1 cellular context compared by ENCODE assay signal in genomic region chr1:15046487-15047165, GRCh38.
TF ChIP-seq lines count a peak whose summit lies in the region.

No MANE protein-coding gene starts in this region.

TF ChIP-seq in HepG2, 621 proteins besides CTCF, POLR2A, EP300 and RAD21 (continued from another document):
- TF ChIP-seq PCBP2 (optimal IDR thresholded peaks at IDR 0.05; ENCODE audit: low read depth, low read length, poor library complexity, severe bottlenecking) (no peak), E2F1 (CRISPR knock-in tag; IDR thresholded peaks at IDR 0.05) (no peak), SP2 (CRISPR knock-in tag; IDR thresholded peaks at IDR 0.05) (no peak), ZFY (CRISPR knock-in tag; IDR thresholded peaks at IDR 0.05) (peak; percentile 65), ZNF776 (CRISPR knock-in tag; IDR thresholded peaks at IDR 0.05) (no peak), NCOA5 (CRISPR knock-in tag; IDR thresholded peaks at IDR 0.05) (no peak), ZNF775 (CRISPR knock-in tag; IDR thresholded peaks at IDR 0.05; ENCODE audit: borderline replicate concordance) (no peak), PAX8 (CRISPR knock-in tag; IDR thresholded peaks at IDR 0.05; ENCODE audit: borderline replicate concordance) (no peak), ETS1 (CRISPR knock-in tag; IDR thresholded peaks at IDR 0.05) (no peak), ZNF12 (CRISPR knock-in tag; IDR thresholded peaks at IDR 0.05) (no peak), FOSL1 (CRISPR knock-in tag; IDR thresholded peaks at IDR 0.05; ENCODE audit: borderline replicate concordance) (no peak), NFKB2 (CRISPR knock-in tag; IDR thresholded peaks at IDR 0.05; ENCODE audit: borderline replicate concordance) (0 out of 2 replicates have a peak, but pooled peaks have one; percentile 19), ZFP90 (CRISPR knock-in tag; IDR thresholded peaks at IDR 0.05; ENCODE audit: borderline replicate concordance) (no peak), ZNF263 (CRISPR knock-in tag; IDR thresholded peaks at IDR 0.05) (no peak), HDAC2 (CRISPR knock-in tag; IDR thresholded peaks at IDR 0.05) (no peak), PBX2 (CRISPR knock-in tag; IDR thresholded peaks at IDR 0.05) (no peak), PITX1 (CRISPR knock-in tag; IDR thresholded peaks at IDR 0.05) (peak; percentile 45; the same call in 1 of the 2 replicates), SMC3 (IDR thresholded peaks at IDR 0.05; ENCODE audit: low read length) (peak; percentile 35; the same call in 1 of the 2 replicates), ZNF687 (CRISPR knock-in tag; IDR thresholded peaks at IDR 0.05) (peak; percentile 47), STAG1 (CRISPR knock-in tag; IDR thresholded peaks at IDR 0.05) (peak; percentile 94), CREM (IDR thresholded peaks at IDR 0.05) (no peak), CREM (CRISPR knock-in tag; IDR thresholded peaks at IDR 0.05) (no peak), ZFX (CRISPR knock-in tag; IDR thresholded peaks at IDR 0.05; ENCODE audit: low read depth) (peak; percentile 71), GTF3A (CRISPR knock-in tag; conservative IDR thresholded peaks at IDR 0.05) (no peak), ZBTB38 (CRISPR knock-in tag; IDR thresholded peaks at IDR 0.05) (peak; percentile 58; the same call in 1 of the 2 replicates), KDM3A (CRISPR knock-in tag; IDR thresholded peaks at IDR 0.05; ENCODE audit: low read depth) (no peak), ZNF652 (CRISPR knock-in tag; IDR thresholded peaks at IDR 0.05; ENCODE audit: borderline replicate concordance, low read depth) (no peak), JDP2 (CRISPR knock-in tag; IDR thresholded peaks at IDR 0.05; ENCODE audit: borderline replicate concordance) (no peak), ZNF160 (CRISPR knock-in tag; IDR thresholded peaks at IDR 0.05) (no peak), NR2F1 (CRISPR knock-in tag; IDR thresholded peaks at IDR 0.05) (no peak), RFXANK (CRISPR knock-in tag; IDR thresholded peaks at IDR 0.05) (no peak)
TF ChIP-seq in HepG2: peak in this region for 11.
